Comparison of ENCODE assay signal across 1 cellular context in the genomic region with DNA sequence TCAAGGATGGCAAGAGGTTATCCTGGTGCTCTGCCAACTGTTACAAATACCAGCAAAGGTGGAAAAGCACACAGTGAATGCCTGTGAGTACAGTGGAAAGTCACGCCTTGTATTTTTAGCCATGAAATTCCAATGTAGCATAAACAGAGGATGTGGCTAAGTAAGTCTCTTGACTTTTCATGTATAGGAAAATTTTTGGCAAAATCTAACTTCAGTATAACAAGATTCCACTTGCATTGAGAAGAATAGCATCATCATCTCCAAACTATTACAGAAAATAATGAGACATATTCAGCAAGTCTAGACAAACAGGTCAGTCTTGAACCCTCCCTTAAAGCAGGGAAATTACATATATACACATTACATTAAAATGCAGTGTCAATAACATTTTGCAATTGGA.
TF ChIP-seq lines count a peak whose summit lies in the region.

No MANE protein-coding gene starts in this region.

TF ChIP-seq in IMR-90, 13 proteins besides CTCF, POLR2A, EP300 and RAD21:
- TF ChIP-seq SMC3 (IDR thresholded peaks at IDR 0.05; ENCODE audit: low read depth, low read length) (no peak), RFX5 (IDR thresholded peaks at IDR 0.05; ENCODE audit: low read depth, low read length) (no peak), RCOR1 (IDR thresholded peaks at IDR 0.05; ENCODE audit: insufficient replicate concordance, low read length) (no peak), CHD1 (IDR thresholded peaks at IDR 0.05; ENCODE audit: low read depth, low read length) (no peak), MAFK (IDR thresholded peaks at IDR 0.05; ENCODE audit: low read depth, low read length) (no peak), CEBPB (IDR thresholded peaks at IDR 0.05; ENCODE audit: low read depth, low read length) (no peak), MXI1 (IDR thresholded peaks at IDR 0.05; ENCODE audit: borderline replicate concordance, low read depth, low read length) (no peak)
